ENCODE assay signal across 8 cellular contexts in genomic region chr16:2500937-2501750, GRCh38. TPM values are rescaled to one million over a fixed set of nuclear protein-coding genes. Genes with fewer than 3 reads are reported as not detected.
DNase-seq lines count a peak whose midpoint lies in the region; ATAC-seq and TF ChIP-seq lines count a peak whose summit lies in the region.

No MANE protein-coding gene starts in this region.

- H3K27me3 Mint-ChIP-seq in endothelial cell (ENCODE audit: unreplicated experiment), result peaks cover 5% of the 10 kb centered on the region
- no peaks in the 10 kb centered on the region for H3K27me3 Mint-ChIP-seq in mesothelial cell of epicardium (ENCODE audit: low read depth)

- H3K9me3 Mint-ChIP-seq in endothelial cell (ENCODE audit: unreplicated experiment), result no peaks in the 10 kb centered on the region
- no peaks in the 10 kb centered on the region for H3K9me3 Mint-ChIP-seq in mesothelial cell of epicardium

- peak; percentile 64 for ATAC-seq in HG03460 (IDR thresholded peaks at IDR 0.05; ENCODE audit: unreplicated experiment)
- ATAC-seq in GM21619 (IDR thresholded peaks at IDR 0.05; ENCODE audit: unreplicated experiment), result no peak

- H3K4me3 Mint-ChIP-seq in endothelial cell (ENCODE audit: unreplicated experiment), result no peak overlapping the region
- H3K4me3 Mint-ChIP-seq in mesothelial cell of epicardium, result peak overlapping the region; percentile 61

- peak; percentile 69 for DNase-seq in DMS79 treated with DMSO at 0.1 percent for 48 hours (lab: John Stamatoyannopoulos, UW)
- peak; percentile 61 for DNase-seq in NOMO-1 treated with dmso at 0.1 percent for 144 hours (lab: John Stamatoyannopoulos, UW; ENCODE audit: unreplicated experiment)
- peak; percentile 38 for DNase-seq in activated CD8-positive, alpha-beta memory T cell treated with anti-CD3 and anti-CD28 coated beads, Interleukin-2, amount 50 U/mL, for 24 hours (ENCODE audit: extremely low read depth)
- peak; percentile 93 for DNase-seq in endothelial cell (ENCODE audit: low spot score)
- peak; percentile 78 to 97 for DNase-seq in mesothelial cell of epicardium (ENCODE audit: low spot score in 2 of 2, unreplicated experiment in 2 of 2)
- DNase-seq in stimulated activated CD8-positive, alpha-beta memory T cell treated with anti-CD3 and anti-CD28 coated beads, Interleukin-15, amount 100 ng/mL, for 48 hours (ENCODE audit: low read depth in 2 of 2), result peak; percentile 58 to 60

- H3K4me1 Mint-ChIP-seq in endothelial cell (ENCODE audit: unreplicated experiment) (no peaks in the 10 kb centered on the region), mesothelial cell of epicardium (peaks cover 18% of the 10 kb centered on the region)

- H3K36me3 Mint-ChIP-seq in endothelial cell (ENCODE audit: low read depth, unreplicated experiment) (peaks cover 7% of the 10 kb centered on the region), mesothelial cell of epicardium (peaks cover 5% of the 10 kb centered on the region)

- H3K27ac Mint-ChIP-seq in endothelial cell (ENCODE audit: unreplicated experiment) (no peak overlapping the region), mesothelial cell of epicardium (peak overlapping the region; percentile 71)

- TF ChIP-seq CTCF in endothelial cell (IDR thresholded peaks at IDR 0.05; ENCODE audit: unreplicated experiment) (peak; percentile 95), mesothelial cell of epicardium (IDR thresholded peaks at IDR 0.05; ENCODE audit: unreplicated experiment) (peak; percentile 98)

RNA-seq across cellular contexts. Expression of gene ATP6V0C, which starts 12.6 kb away (rescaled TPM):
- total RNA-seq in endothelial cell (ENCODE audit: unreplicated experiment) (157 TPM), mesothelial cell of epicardium (143 to 151 TPM (median 149 TPM) in 3 replicates)

RNA-seq across cellular contexts. Expression of gene AMDHD2, which starts 19.0 kb away (rescaled TPM):
- 53.3 TPM for total RNA-seq in endothelial cell (ENCODE audit: unreplicated experiment)
- total RNA-seq in mesothelial cell of epicardium, result 46.3 to 47.2 TPM (median 46.4 TPM) in 3 replicates

RNA-seq across cellular contexts. Expression of gene TBC1D24, which starts 26.2 kb away (rescaled TPM):
- total RNA-seq in endothelial cell (ENCODE audit: unreplicated experiment) (17.3 TPM), mesothelial cell of epicardium (24.2 to 25.0 TPM (median 24.7 TPM) in 3 replicates)

RNA-seq across cellular contexts. Expression of gene NTN3, which starts 30.0 kb away (rescaled TPM):
- total RNA-seq in endothelial cell (ENCODE audit: unreplicated experiment) (not detected), mesothelial cell of epicardium (17.4 to 17.9 TPM (median 17.5 TPM) in 3 replicates)

RNA-seq across cellular contexts. Expression of gene CEMP1, which starts 30.1 kb away (rescaled TPM):
- not detected for total RNA-seq in endothelial cell (ENCODE audit: unreplicated experiment)
- total RNA-seq in mesothelial cell of epicardium, result 0.75 to 1.7 TPM (median 1.1 TPM) in 3 replicates

Comparison
In these comparisons a context has a peak if more than half of its experiments do, and no peak if none do; other contexts are left out.
1. DNase-seq: peak in every context shown above with its lines; median percentile 93 in endothelial cell; 88 in mesothelial cell of epicardium; 69 in DMS79 treated with DMSO at 0.1 percent for 48 hours; 61 in NOMO-1 treated with dmso at 0.1 percent for 144 hours; 59 in stimulated activated CD8-positive, alpha-beta memory T cell treated with anti-CD3 and anti-CD28 coated beads, Interleukin-15, amount 100 ng/mL, for 48 hours; 38 in activated CD8-positive, alpha-beta memory T cell treated with anti-CD3 and anti-CD28 coated beads, Interleukin-2, amount 50 U/mL, for 24 hours.